16 cellular contexts compared by ENCODE assay signal in the genomic region with DNA sequence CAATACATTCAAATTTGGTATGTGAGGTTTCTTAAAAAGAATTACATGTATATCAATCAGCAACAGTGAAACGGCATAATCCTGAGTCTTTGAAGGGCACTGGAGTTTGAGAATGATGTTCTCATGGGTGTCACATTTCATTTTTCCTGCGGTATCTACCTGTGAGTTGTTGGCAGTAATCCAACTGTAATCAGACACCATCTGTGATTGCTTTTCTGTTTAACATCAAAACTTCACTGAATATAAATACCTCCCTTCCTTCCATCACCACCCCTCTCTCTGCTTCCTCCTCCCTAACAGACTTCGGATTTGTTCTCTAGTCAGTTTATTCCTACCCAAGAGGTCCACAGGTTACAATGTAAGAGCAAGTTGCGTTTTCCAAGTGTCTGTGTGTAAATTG.
DNase-seq lines count a peak whose midpoint lies in the region; ATAC-seq, FAIRE-seq and TF ChIP-seq lines count a peak whose summit lies in the region.
"Had no signal": no experiment of that assay in that cellular context is flagged by ENCODE, and none has a peak within 500 bp of the region (broad histone marks: within the 10 kb centered on the region; RNA-seq: fewer than 3 reads in every experiment).

No MANE protein-coding gene starts in this region.

- H3K4me3 ChIP-seq in small intestine (ENCODE audit: low read depth in 1 of 2, low read length in 2 of 2) = no peak overlapping the region
- no peak overlapping the region for H3K4me3 ChIP-seq in osteoblast (ENCODE audit: insufficient read depth, low read length)
- H3K4me3 ChIP-seq in neuronal stem cell (ENCODE audit: low read length in 2 of 2) = no peak overlapping the region
- H3K4me3 ChIP-seq: pancreas had no signal

- H3K14ac ChIP-seq in neuronal stem cell (ENCODE audit: low read length) = no peak overlapping the region

- H2BK12ac ChIP-seq in neuronal stem cell (ENCODE audit: low read length) = no peak overlapping the region

- H3K9me3 ChIP-seq in small intestine (ENCODE audit: control insufficient read depth, low read depth) = no peaks in the 10 kb centered on the region
- no peaks in the 10 kb centered on the region for H3K9me3 ChIP-seq in osteoblast (ENCODE audit: low read depth, low read length)
- H3K9me3 ChIP-seq in neuronal stem cell (replicated peaks in 1 of 2; ENCODE audit: control insufficient read depth in 2 of 2, insufficient read depth in 1 of 2, low read depth in 1 of 2, low read length in 2 of 2) = no peaks in the 10 kb centered on the region
- H3K9me3 ChIP-seq: pancreas had no signal

- H3K4me2 ChIP-seq in osteoblast (ENCODE audit: insufficient read depth, low read length) (no peak overlapping the region), neuronal stem cell (ENCODE audit: insufficient read depth, low read length, poor library complexity, severe bottlenecking) (no peak overlapping the region)

- H3K79me1 ChIP-seq in neuronal stem cell (ENCODE audit: low read depth, low read length) = no peaks in the 10 kb centered on the region

- no peaks in the 10 kb centered on the region for H3K27me3 ChIP-seq in foreskin keratinocyte
- H3K27me3 ChIP-seq in small intestine (ENCODE audit: control insufficient read depth in 2 of 2, insufficient read depth in 2 of 2, low read length in 2 of 2) = no peaks in the 10 kb centered on the region
- H3K27me3 ChIP-seq in osteoblast (ENCODE audit: insufficient read depth, low read length) = no peaks in the 10 kb centered on the region
- H3K27me3 ChIP-seq in neuronal stem cell (ENCODE audit: control insufficient read depth in 3 of 3, insufficient read depth in 3 of 3, low read depth in 1 of 3, low read length in 3 of 3) = no peaks in the 10 kb centered on the region

- WGBS in small intestine, 3 donors = 8 to 29% (median 23%) methylated on average over 4 of the region's 4 CpGs
- no CpG with 5 or more reads among the region's 4 CpGs for WGBS in neuronal stem cell (ENCODE audit: extremely low coverage in 2 of 2, insufficient read length in 2 of 2, insufficient replicate concordance in 1 of 2), 2 donors

- H3K4ac ChIP-seq in neuronal stem cell (ENCODE audit: low read length) = no peak overlapping the region

- H3K79me2 ChIP-seq in osteoblast (ENCODE audit: insufficient read depth, low read length) = no peaks in the 10 kb centered on the region

- H4K91ac ChIP-seq in neuronal stem cell (ENCODE audit: low read depth, low read length, poor library complexity) = no peak overlapping the region

- ATAC-seq in foreskin keratinocyte = no peak
- ATAC-seq: Panc1; pancreas; stimulated activated naive CD8-positive, alpha-beta T cell treated with anti-CD3 and anti-CD28 coated beads, Interleukin-15, Interleukin-2, amounts not matched to agents 100 U/mL and 50 U/mL, for 24 hours; T-cell had no signal

- no peaks in the 10 kb centered on the region for H3K36me3 ChIP-seq in small intestine (ENCODE audit: control insufficient read depth in 2 of 2, insufficient read depth in 2 of 2, low read length in 2 of 2)
- no peaks in the 10 kb centered on the region for H3K36me3 ChIP-seq in osteoblast (ENCODE audit: insufficient read depth, low read length)
- no peaks in the 10 kb centered on the region for H3K36me3 ChIP-seq in neuronal stem cell (replicated peaks in 1 of 2; ENCODE audit: control insufficient read depth in 2 of 2, insufficient read depth in 2 of 2, low read length in 2 of 2)
- H3K36me3 ChIP-seq: pancreas had no signal

- H2BK120ac ChIP-seq in neuronal stem cell (ENCODE audit: low read depth, low read length) = no peak overlapping the region

- no peak overlapping the region for H3K18ac ChIP-seq in neuronal stem cell (ENCODE audit: low read length)

- H2AFZ ChIP-seq in osteoblast (ENCODE audit: low read length) = no peak overlapping the region
- no peak overlapping the region for H2AFZ ChIP-seq in neuronal stem cell (ENCODE audit: low read length)

- no peak for FAIRE-seq in small intestine (lab: Jason Lieb, UNC)
- FAIRE-seq: pancreas had no signal

- H2BK5ac ChIP-seq in neuronal stem cell (ENCODE audit: low read length) = no peak overlapping the region

- H3K27ac ChIP-seq in foreskin keratinocyte = no peak overlapping the region
- no peak overlapping the region for H3K27ac ChIP-seq in small intestine (ENCODE audit: low read depth in 1 of 2, low read length in 1 of 2)
- H3K27ac ChIP-seq in osteoblast (ENCODE audit: low read depth, low read length) = no peak overlapping the region
- no peak overlapping the region for H3K27ac ChIP-seq in neuronal stem cell (replicated peaks; ENCODE audit: low read length)
- H3K27ac ChIP-seq: pancreas had no signal

- TF ChIP-seq CTCF in foreskin keratinocyte (conservative IDR thresholded peaks at IDR 0.05) = no peak
- TF ChIP-seq CTCF in osteoblast (IDR thresholded peaks at IDR 0.05; ENCODE audit: extremely low read depth, low read depth, low read length) = no peak

- H2AK5ac ChIP-seq in neuronal stem cell (ENCODE audit: low read depth, low read length) = no peak overlapping the region

- H4K20me1 ChIP-seq in osteoblast (ENCODE audit: insufficient read depth, low read length) = no peaks in the 10 kb centered on the region

- no peak overlapping the region for H3K23ac ChIP-seq in neuronal stem cell (ENCODE audit: low read depth, low read length, poor library complexity)

- H4K8ac ChIP-seq in neuronal stem cell (ENCODE audit: low read depth, low read length) = no peak overlapping the region

- H3K9ac ChIP-seq in neuronal stem cell (ENCODE audit: low read depth, low read length, poor library complexity) = no peak overlapping the region

- peak; percentile 56 for DNase-seq in DMS79 treated with DMSO at 0.1 percent for 48 hours (lab: John Stamatoyannopoulos, UW)
- DNase-seq in NCI-H187 treated with DMSO at 0.1 percent for 48 hours (lab: John Stamatoyannopoulos, UW) = peak; percentile 21
- peak; percentile 3 for DNase-seq in NCI-H524 treated with DMSO at 0.1 percent for 48 hours (lab: John Stamatoyannopoulos, UW)
- DNase-seq in foreskin keratinocyte = peak; percentile 1 to 2
- no peak for DNase-seq in activated gamma-delta T cell treated with Interleukin-2 at 50 U/mL for 16 hours
- no peak for DNase-seq in small intestine
- no peak for DNase-seq in osteoblast (ENCODE audit: insufficient read length, low spot score, missing footprints)
- DNase-seq in neuronal stem cell (ENCODE audit: low spot score) = no peak
- DNase-seq: activated naive CD4-positive, alpha-beta T cell; dermis blood vessel endothelial cell; DMS 273 treated with DMSO at 0.1 percent for 48 hours; NCI-H146; pancreas; stimulated activated naive CD8-positive, alpha-beta T cell treated with anti-CD3 and anti-CD28 coated beads, Interleukin-15, Interleukin-2, amounts not matched to agents 100 U/mL and 50 U/mL, for 24 hours; T-cell had no signal

- H3K4me1 ChIP-seq in foreskin keratinocyte (no peaks in the 10 kb centered on the region), small intestine (ENCODE audit: control insufficient read depth in 2 of 2, insufficient read depth in 1 of 2, low read depth in 1 of 2, low read length in 1 of 2) (no peaks in the 10 kb centered on the region), osteoblast (ENCODE audit: insufficient read depth, low read length) (no peaks in the 10 kb centered on the region), neuronal stem cell (ENCODE audit: control insufficient read depth in 2 of 2, insufficient read depth in 1 of 2, low read depth in 1 of 2, low read length in 2 of 2) (peaks cover 2 to 3% of the 10 kb centered on the region in 2 donors)
- H3K4me1 ChIP-seq: pancreas had no signal

- H2BK15ac ChIP-seq in neuronal stem cell (ENCODE audit: low read length) = no peak overlapping the region

Comparison
In these comparisons a context has a peak if more than half of its experiments do, and no peak if none do; other contexts are left out.
1. DNase-seq: peak in DMS79 treated with DMSO at 0.1 percent for 48 hours (single experiment), NCI-H187 treated with DMSO at 0.1 percent for 48 hours (single experiment), NCI-H524 treated with DMSO at 0.1 percent for 48 hours (single experiment) and foreskin keratinocyte (2 of 2); none in activated gamma-delta T cell treated with Interleukin-2 at 50 U/mL for 16 hours (single experiment), small intestine (single experiment), osteoblast (single experiment) and neuronal stem cell (single experiment).